In the genomic region with DNA sequence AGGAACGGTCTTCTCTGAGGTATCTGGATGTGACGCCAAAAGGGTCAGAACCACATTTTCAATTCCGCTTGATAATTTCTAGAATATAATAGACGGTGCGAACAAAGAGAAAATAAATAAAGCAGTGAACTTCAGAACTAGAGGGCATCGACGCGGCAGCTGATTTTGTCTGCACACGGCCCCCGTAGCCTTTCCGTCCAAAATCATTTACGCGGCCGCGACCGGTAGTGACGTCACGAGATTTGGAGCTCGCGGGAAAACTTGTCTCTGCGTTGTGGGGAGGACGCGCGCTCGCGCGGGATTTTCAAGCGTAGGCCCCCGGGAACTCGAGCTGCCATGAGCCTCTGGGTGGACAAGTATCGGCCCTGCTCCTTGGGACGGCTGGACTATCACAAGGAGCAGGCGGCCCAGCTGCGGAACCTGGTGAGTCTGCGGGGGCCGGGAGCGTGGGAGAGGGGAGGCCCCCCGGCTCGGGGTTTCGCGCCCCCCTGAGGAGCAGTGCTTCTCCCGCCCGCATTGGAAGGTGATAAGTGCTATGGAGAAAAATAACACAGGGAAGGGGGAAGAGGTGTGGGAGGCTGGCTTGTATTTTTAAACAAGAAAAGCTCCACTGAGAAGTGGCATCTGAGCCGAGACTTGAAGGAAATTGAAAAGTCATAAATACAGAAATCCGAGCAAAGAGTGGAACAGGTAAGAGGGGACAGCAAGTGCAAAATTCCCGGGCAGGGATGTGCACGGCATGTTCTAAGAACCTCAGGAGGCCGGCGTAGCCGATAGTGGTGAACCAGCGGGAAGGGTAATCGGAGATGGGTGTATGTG, we compare ENCODE assay signal across 1 cellular context.
TF ChIP-seq lines count a peak whose summit lies in the region.

Gene RFC3, plus strand, starts transcription at position 307 of the 819 bp plus-strand sequence. Its CDS starts 30 bp downstream, at position 337.

TF ChIP-seq in K562, 482 proteins besides CTCF, POLR2A, EP300 and RAD21 (continued from another document and continues in another):
- TF ChIP-seq TAF7 (tag; IDR thresholded peaks at IDR 0.05), result peak; percentile 44; the same call in 1 of the 2 replicates
- TF ChIP-seq ZKSCAN3 (CRISPR knock-in tag; IDR thresholded peaks at IDR 0.05), result no peak
- TF ChIP-seq, protein P1, sequence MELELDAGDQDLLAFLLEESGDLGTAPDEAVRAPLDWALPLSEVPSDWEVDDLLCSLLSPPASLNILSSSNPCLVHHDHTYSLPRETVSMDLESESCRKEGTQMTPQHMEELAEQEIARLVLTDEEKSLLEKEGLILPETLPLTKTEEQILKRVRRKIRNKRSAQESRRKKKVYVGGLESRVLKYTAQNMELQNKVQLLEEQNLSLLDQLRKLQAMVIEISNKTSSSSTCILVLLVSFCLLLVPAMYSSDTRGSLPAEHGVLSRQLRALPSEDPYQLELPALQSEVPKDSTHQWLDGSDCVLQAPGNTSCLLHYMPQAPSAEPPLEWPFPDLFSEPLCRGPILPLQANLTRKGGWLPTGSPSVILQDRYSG (tag; conservative IDR thresholded peaks at IDR 0.05; ENCODE audit: low read depth), result no peak
- no peak for TF ChIP-seq CEBPG (CRISPR knock-in tag; IDR thresholded peaks at IDR 0.05)
- TF ChIP-seq CEBPG (tag; conservative IDR thresholded peaks at IDR 0.05 in 1 of 2, IDR thresholded peaks at IDR 0.05 in 1 of 2), result no peak
- TF ChIP-seq CREB3L1 (IDR thresholded peaks at IDR 0.05; ENCODE audit: borderline replicate concordance, low read depth), result peak; percentile 88
- no peak for TF ChIP-seq U2AF1 (optimal IDR thresholded peaks at IDR 0.05; ENCODE audit: low read depth, low read length)
- no peak for TF ChIP-seq RBBP5 (IDR thresholded peaks at IDR 0.05; ENCODE audit: borderline replicate concordance, insufficient read depth, low read length, poor library complexity, severe bottlenecking)
- TF ChIP-seq SNRNP70 (optimal IDR thresholded peaks at IDR 0.05; ENCODE audit: low read depth, low read length), result no peak
- peak; percentile 84; the same call in 1 of the 2 replicates for TF ChIP-seq PHF8 (IDR thresholded peaks at IDR 0.05; ENCODE audit: borderline replicate concordance, low read length)
- no peak for TF ChIP-seq PYGO2 (tag; IDR thresholded peaks at IDR 0.05)
- TF ChIP-seq ZNF639 (CRISPR knock-in tag; conservative IDR thresholded peaks at IDR 0.05 in 1 of 2, IDR thresholded peaks at IDR 0.05 in 1 of 2), result peak in 1 of 2 experiments; percentile 23; a peak in 1 of 4 replicates
- TF ChIP-seq, protein P2, sequence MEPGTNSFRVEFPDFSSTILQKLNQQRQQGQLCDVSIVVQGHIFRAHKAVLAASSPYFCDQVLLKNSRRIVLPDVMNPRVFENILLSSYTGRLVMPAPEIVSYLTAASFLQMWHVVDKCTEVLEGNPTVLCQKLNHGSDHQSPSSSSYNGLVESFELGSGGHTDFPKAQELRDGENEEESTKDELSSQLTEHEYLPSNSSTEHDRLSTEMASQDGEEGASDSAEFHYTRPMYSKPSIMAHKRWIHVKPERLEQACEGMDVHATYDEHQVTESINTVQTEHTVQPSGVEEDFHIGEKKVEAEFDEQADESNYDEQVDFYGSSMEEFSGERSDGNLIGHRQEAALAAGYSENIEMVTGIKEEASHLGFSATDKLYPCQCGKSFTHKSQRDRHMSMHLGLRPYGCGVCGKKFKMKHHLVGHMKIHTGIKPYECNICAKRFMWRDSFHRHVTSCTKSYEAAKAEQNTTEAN (CRISPR knock-in tag; IDR thresholded peaks at IDR 0.05), result no peak
- TF ChIP-seq MBD2 (IDR thresholded peaks at IDR 0.05; ENCODE audit: borderline replicate concordance, low read depth), result 0 out of 2 replicates have a peak, but pooled peaks have one; percentile 14
- TF ChIP-seq NCOA1 (IDR thresholded peaks at IDR 0.05; ENCODE audit: low read depth), result no peak
- TF ChIP-seq ZFP1 (CRISPR knock-in tag; IDR thresholded peaks at IDR 0.05), result no peak
- TF ChIP-seq RFX1 (IDR thresholded peaks at IDR 0.05), result no peak
- TF ChIP-seq SMAD4 (CRISPR knock-in tag; conservative IDR thresholded peaks at IDR 0.05), result no peak
- peak; percentile 65 for TF ChIP-seq FOXM1 (IDR thresholded peaks at IDR 0.05; ENCODE audit: low read depth)
- TF ChIP-seq FOXM1 (CRISPR knock-in tag; IDR thresholded peaks at IDR 0.05; ENCODE audit: low read depth), result no peak
- TF ChIP-seq TAF15 (IDR thresholded peaks at IDR 0.05; ENCODE audit: low read depth, low read length), result no peak
- TF ChIP-seq EP400 (IDR thresholded peaks at IDR 0.05), result peak; percentile 85
- TF ChIP-seq ZFP91 (CRISPR knock-in tag; IDR thresholded peaks at IDR 0.05), result no peak
- TF ChIP-seq CAMTA2 (CRISPR knock-in tag; conservative IDR thresholded peaks at IDR 0.05), result no peak
- no peak for TF ChIP-seq ZBTB26 (CRISPR knock-in tag; IDR thresholded peaks at IDR 0.05)
- no peak for TF ChIP-seq CBX2 (IDR thresholded peaks at IDR 0.05; ENCODE audit: insufficient read depth, low read length, poor library complexity, severe bottlenecking)
- TF ChIP-seq, protein P3, sequence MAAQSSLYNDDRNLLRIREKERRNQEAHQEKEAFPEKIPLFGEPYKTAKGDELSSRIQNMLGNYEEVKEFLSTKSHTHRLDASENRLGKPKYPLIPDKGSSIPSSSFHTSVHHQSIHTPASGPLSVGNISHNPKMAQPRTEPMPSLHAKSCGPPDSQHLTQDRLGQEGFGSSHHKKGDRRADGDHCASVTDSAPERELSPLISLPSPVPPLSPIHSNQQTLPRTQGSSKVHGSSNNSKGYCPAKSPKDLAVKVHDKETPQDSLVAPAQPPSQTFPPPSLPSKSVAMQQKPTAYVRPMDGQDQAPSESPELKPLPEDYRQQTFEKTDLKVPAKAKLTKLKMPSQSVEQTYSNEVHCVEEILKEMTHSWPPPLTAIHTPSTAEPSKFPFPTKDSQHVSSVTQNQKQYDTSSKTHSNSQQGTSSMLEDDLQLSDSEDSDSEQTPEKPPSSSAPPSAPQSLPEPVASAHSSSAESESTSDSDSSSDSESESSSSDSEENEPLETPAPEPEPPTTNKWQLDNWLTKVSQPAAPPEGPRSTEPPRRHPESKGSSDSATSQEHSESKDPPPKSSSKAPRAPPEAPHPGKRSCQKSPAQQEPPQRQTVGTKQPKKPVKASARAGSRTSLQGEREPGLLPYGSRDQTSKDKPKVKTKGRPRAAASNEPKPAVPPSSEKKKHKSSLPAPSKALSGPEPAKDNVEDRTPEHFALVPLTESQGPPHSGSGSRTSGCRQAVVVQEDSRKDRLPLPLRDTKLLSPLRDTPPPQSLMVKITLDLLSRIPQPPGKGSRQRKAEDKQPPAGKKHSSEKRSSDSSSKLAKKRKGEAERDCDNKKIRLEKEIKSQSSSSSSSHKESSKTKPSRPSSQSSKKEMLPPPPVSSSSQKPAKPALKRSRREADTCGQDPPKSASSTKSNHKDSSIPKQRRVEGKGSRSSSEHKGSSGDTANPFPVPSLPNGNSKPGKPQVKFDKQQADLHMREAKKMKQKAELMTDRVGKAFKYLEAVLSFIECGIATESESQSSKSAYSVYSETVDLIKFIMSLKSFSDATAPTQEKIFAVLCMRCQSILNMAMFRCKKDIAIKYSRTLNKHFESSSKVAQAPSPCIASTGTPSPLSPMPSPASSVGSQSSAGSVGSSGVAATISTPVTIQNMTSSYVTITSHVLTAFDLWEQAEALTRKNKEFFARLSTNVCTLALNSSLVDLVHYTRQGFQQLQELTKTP (IDR thresholded peaks at IDR 0.05; ENCODE audit: low read depth in 1 of 2, partially characterized antibody in 2 of 2), result no peak
- TF ChIP-seq, protein P4, sequence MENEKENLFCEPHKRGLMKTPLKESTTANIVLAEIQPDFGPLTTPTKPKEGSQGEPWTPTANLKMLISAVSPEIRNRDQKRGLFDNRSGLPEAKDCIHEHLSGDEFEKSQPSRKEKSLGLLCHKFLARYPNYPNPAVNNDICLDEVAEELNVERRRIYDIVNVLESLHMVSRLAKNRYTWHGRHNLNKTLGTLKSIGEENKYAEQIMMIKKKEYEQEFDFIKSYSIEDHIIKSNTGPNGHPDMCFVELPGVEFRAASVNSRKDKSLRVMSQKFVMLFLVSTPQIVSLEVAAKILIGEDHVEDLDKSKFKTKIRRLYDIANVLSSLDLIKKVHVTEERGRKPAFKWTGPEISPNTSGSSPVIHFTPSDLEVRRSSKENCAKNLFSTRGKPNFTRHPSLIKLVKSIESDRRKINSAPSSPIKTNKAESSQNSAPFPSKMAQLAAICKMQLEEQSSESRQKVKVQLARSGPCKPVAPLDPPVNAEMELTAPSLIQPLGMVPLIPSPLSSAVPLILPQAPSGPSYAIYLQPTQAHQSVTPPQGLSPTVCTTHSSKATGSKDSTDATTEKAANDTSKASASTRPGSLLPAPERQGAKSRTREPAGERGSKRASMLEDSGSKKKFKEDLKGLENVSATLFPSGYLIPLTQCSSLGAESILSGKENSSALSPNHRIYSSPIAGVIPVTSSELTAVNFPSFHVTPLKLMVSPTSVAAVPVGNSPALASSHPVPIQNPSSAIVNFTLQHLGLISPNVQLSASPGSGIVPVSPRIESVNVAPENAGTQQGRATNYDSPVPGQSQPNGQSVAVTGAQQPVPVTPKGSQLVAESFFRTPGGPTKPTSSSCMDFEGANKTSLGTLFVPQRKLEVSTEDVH (IDR thresholded peaks at IDR 0.05; ENCODE audit: low read depth, partially characterized antibody), result peak; percentile 98
- no peak for TF ChIP-seq HNRNPLL (IDR thresholded peaks at IDR 0.05; ENCODE audit: low read depth, low read length, poor library complexity, severe bottlenecking)
- no peak for TF ChIP-seq SNIP1 (IDR thresholded peaks at IDR 0.05; ENCODE audit: low read depth)
- no peak for TF ChIP-seq WHSC1 (IDR thresholded peaks at IDR 0.05; ENCODE audit: low read length)
- no peak for TF ChIP-seq NR3C1 (CRISPR knock-in tag; IDR thresholded peaks at IDR 0.05)
- no peak for TF ChIP-seq TSC22D4 (tag; IDR thresholded peaks at IDR 0.05)
- TF ChIP-seq ZSCAN29 (IDR thresholded peaks at IDR 0.05), result no peak
